ENCODE assay signal across 8 cellular contexts in the genomic region with DNA sequence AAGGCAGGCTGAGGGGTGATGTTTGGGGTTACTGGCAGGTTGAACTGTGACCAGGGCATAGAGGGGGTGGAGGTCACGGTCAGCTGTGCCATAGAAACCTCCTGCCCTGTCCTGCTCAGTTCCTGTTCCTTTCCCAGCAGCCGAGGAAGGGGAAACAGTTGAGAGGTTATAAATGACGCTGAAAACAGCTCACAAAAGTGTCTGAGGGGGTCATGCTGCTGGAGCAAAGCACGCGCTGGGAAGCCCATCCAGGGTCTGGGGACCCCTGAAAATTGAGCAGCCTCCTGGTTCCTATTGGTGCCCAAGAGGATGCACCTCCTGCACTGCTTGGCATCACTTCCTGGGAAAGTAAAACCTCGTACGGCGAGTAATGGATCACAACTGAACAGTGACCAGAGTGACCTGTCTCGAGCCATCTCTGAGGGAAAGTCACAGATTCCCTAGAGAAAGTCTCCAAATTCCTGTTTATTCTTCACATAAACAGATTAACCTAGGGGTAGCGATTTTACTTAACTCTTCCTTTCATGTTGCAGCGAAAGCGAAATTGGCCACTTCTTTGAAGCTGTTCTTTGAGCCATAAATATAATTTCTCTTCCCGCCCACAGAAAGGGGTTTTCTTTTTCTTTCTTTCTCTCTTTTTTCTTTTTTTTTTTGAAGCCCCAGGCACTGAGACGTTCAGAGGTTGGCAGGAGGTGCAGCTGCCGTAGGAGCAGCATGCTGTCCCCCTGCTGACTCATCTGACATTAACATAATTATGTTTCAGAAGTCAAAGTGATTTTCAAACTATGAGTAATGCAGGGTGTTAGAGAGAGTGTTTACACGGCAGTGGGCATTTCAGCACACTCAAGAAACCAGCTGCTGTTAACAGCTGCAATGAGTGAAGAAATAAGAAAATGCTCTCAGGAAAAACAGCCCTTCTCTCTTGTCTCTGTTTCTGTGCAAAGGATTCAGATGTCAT. TPM values are rescaled to one million over a fixed set of nuclear protein-coding genes. Genes with fewer than 3 reads are reported as not detected.
DNase-seq lines count a peak whose midpoint lies in the region; ATAC-seq and TF ChIP-seq lines count a peak whose summit lies in the region.

No MANE protein-coding gene starts in this region.

- H3K9me3 Mint-ChIP-seq in dendritic cell treated with granulocyte-macrophage colony-stimulating factor and Interleukin-4, amounts not matched to agents 40 ng/mL and 50 ng/mL, for 4 days, result peaks cover 8% of the 10 kb centered on the region
- peaks cover 4% of the 10 kb centered on the region for H3K9me3 Mint-ChIP-seq in mesothelial cell of epicardium

- peak overlapping the region; percentile 90 for H3K27ac Mint-ChIP-seq in dendritic cell treated with granulocyte-macrophage colony-stimulating factor and Interleukin-4, amounts not matched to agents 40 ng/mL and 50 ng/mL, for 4 days
- peak overlapping the region; percentile 98 for H3K27ac Mint-ChIP-seq in mesothelial cell of epicardium

- H3K27me3 ChIP-seq in A673 (replicated peaks; ENCODE audit: insufficient read depth, low read depth, low read length, poor library complexity), result no peaks in the 10 kb centered on the region

- no TSS peak for BruUV-seq in A673 (replicated peaks; lab: Mats Ljungman, UMichigan)

- peak overlapping the region; percentile 88 for H3K4me3 Mint-ChIP-seq in dendritic cell treated with granulocyte-macrophage colony-stimulating factor and Interleukin-4, amounts not matched to agents 40 ng/mL and 50 ng/mL, for 4 days
- H3K4me3 Mint-ChIP-seq in mesothelial cell of epicardium, result peak overlapping the region; percentile 79

- intact Hi-C loops in A673 (cut with micrococcal nuclease; ENCODE audit: unreplicated experiment), result no loop called here
- intact Hi-C loops in dendritic cell treated with granulocyte-macrophage colony-stimulating factor and Interleukin-4, amounts not matched to agents 40 ng/mL and 50 ng/mL, for 4 days (cut with micrococcal nuclease), result no loop called here

- no peaks in the 10 kb centered on the region for H3K9me3 ChIP-seq in A673 (ENCODE audit: low read depth, low read length, poor library complexity, severe bottlenecking)

- POLR2A ChIA-PET in A673 (lab: Charles Lee; ENCODE audit: low non-redundant PET), result interaction anchor here (1.0 kb wide), 1 partner anchor 41 kb away, joined by 12 read pairs; the partner anchor contains the start of gene ATF3

- H3K27me3 Mint-ChIP-seq in dendritic cell treated with granulocyte-macrophage colony-stimulating factor and Interleukin-4, amounts not matched to agents 40 ng/mL and 50 ng/mL, for 4 days, result peaks cover 7% of the 10 kb centered on the region
- no peaks in the 10 kb centered on the region for H3K27me3 Mint-ChIP-seq in mesothelial cell of epicardium (ENCODE audit: low read depth)

- ATAC-seq in GM18517 (IDR thresholded peaks at IDR 0.05; ENCODE audit: unreplicated experiment) (peak; percentile 99), HG02973 (IDR thresholded peaks at IDR 0.05; ENCODE audit: unreplicated experiment) (peak; percentile 97)
- ATAC-seq in activated CD4-positive, CD25-positive, alpha-beta regulatory T cell treated with anti-CD3 and anti-CD28 coated beads, Interleukin-2, amount 50 U/mL, for 24 hours, result peak; percentile 99 to 100

- H3K4me1 Mint-ChIP-seq in dendritic cell treated with granulocyte-macrophage colony-stimulating factor and Interleukin-4, amounts not matched to agents 40 ng/mL and 50 ng/mL, for 4 days (ENCODE audit: low read depth), result peaks cover 28% of the 10 kb centered on the region
- peaks cover 22% of the 10 kb centered on the region for H3K4me1 Mint-ChIP-seq in mesothelial cell of epicardium

- H3K36me3 Mint-ChIP-seq in dendritic cell treated with granulocyte-macrophage colony-stimulating factor and Interleukin-4, amounts not matched to agents 40 ng/mL and 50 ng/mL, for 4 days (ENCODE audit: low read depth), result no peaks in the 10 kb centered on the region
- no peaks in the 10 kb centered on the region for H3K36me3 Mint-ChIP-seq in mesothelial cell of epicardium

- CTCF ChIA-PET in A673 (lab: Charles Lee), result interaction anchor here (0.6 to 1.2 kb wide), 2 partner anchors 68 to 90 kb away, joined by 3 read pairs; no protein-coding TSS in a partner anchor

- no peaks in the 10 kb centered on the region for H3K36me3 ChIP-seq in A673 (ENCODE audit: insufficient read depth, low read length, poor library complexity, severe bottlenecking)

- peak overlapping the region; percentile 39 for H3K4me3 ChIP-seq in A673 (ENCODE audit: low read depth, low read length, poor library complexity, severe bottlenecking)

- DNase-seq in A673 (ENCODE audit: low spot score), result peak; percentile 87
- peak; percentile 40 for DNase-seq in NCI-H2107 (lab: John Stamatoyannopoulos, UW)
- no peak for DNase-seq in mesothelial cell of epicardium (ENCODE audit: low spot score in 2 of 2, unreplicated experiment in 2 of 2)
- peak; percentile 72 for DNase-seq in stimulated activated CD8-positive, alpha-beta memory T cell treated with anti-CD3 and anti-CD28 coated beads, Interleukin-4, amount 100 ng/mL, for 48 hours

- H3K27ac ChIP-seq in A673 (ENCODE audit: low read depth, low read length, poor library complexity, severe bottlenecking), result peak overlapping the region; percentile 48

- peaks cover 15% of the 10 kb centered on the region for H3K4me1 ChIP-seq in A673 (ENCODE audit: insufficient read depth, low read length, poor library complexity, severe bottlenecking)

- TF ChIP-seq CTCF in A673 (conservative IDR thresholded peaks at IDR 0.05; ENCODE audit: low read depth, low read length) (no peak), mesothelial cell of epicardium (IDR thresholded peaks at IDR 0.05; ENCODE audit: unreplicated experiment) (no peak)

RNA-seq across cellular contexts. Expression of gene ATF3, which starts 41.8 kb away (rescaled TPM):
- total RNA-seq in A673 (2021), result 12.6 and 16.0 TPM in 2 replicates
- 134 to 147 TPM (median 146 TPM) in 3 replicates for total RNA-seq in mesothelial cell of epicardium

Comparison
In these comparisons a context has a peak if more than half of its experiments do, and no peak if none do; other contexts are left out.
1. DNase-seq: peak in A673 (single experiment), NCI-H2107 (single experiment) and stimulated activated CD8-positive, alpha-beta memory T cell treated with anti-CD3 and anti-CD28 coated beads, Interleukin-4, amount 100 ng/mL, for 48 hours (single experiment); none in mesothelial cell of epicardium (0 of 2).
2. Peak in every context shown above with its lines, with median percentiles within 50 percentile points of each other: ATAC-seq.